In genomic region chr15:40958723-40959122, GRCh38 we compare ENCODE assay signal across 1 cellular context.
TF ChIP-seq lines count a peak whose summit lies in the region.

No MANE protein-coding gene starts in this region.

TF ChIP-seq in H1, 55 proteins besides CTCF, POLR2A, EP300 and RAD21 (continued from another document):
- TF ChIP-seq USF2 (IDR thresholded peaks at IDR 0.05; ENCODE audit: low read length): no peak
